In genomic region chr12:98653866-98654493, GRCh38 we compare ENCODE assay signal across 9 cellular contexts. TPM values are rescaled to one million over a fixed set of nuclear protein-coding genes. Genes with fewer than 3 reads are reported as not detected.
DNase-seq lines count a peak whose midpoint lies in the region; FAIRE-seq and TF ChIP-seq lines count a peak whose summit lies in the region.
"Had no signal": no experiment of that assay in that cellular context is flagged by ENCODE, and none has a peak within 500 bp of the region (broad histone marks: within the 10 kb centered on the region; RNA-seq: fewer than 3 reads in every experiment).

No MANE protein-coding gene starts in this region.

- no peaks in the 10 kb centered on the region for H3K79me2 ChIP-seq in OCI-LY3 (ENCODE audit: low read length)

- H3K9ac ChIP-seq in OCI-LY3 (ENCODE audit: low read length) = no peak overlapping the region
- H3K9ac ChIP-seq: BLaER1 treated with 17β-estradiol and CSF1 and Interleukin-3, amounts not matched to agents 10 nM and 100 nM had no signal

- TF ChIP-seq CTCF in OCI-LY3 (IDR thresholded peaks at IDR 0.05; ENCODE audit: low read depth, low read length) = peak; percentile 68

- DNase-seq in NCI-H1436 (lab: John Stamatoyannopoulos, UW) (peak; percentile 59), NCI-H1436 treated with DMSO at 0.1 percent for 48 hours (lab: John Stamatoyannopoulos, UW) (no peak), HTR-8/SVneo (ENCODE audit: insufficient read length, low spot score) (peak; percentile 32), dermis blood vessel endothelial cell (peak; percentile 77), myocyte (ENCODE audit: low read depth) (peak; percentile 69), ecto neural progenitor cell (ENCODE audit: low spot score) (no peak)
- no peak for DNase-seq in stimulated activated CD4-positive, alpha-beta T cell treated with anti-CD3 and anti-CD28 coated beads, Interleukin-4, amount 100 ng/mL, for 1 hour

- H3K4me3 ChIP-seq in OCI-LY3 (ENCODE audit: low read length) = no peak overlapping the region
- H3K4me3 ChIP-seq: BLaER1 treated with 17β-estradiol and CSF1 and Interleukin-3, amounts not matched to agents 10 nM and 100 nM had no signal

- peaks cover 5% of the 10 kb centered on the region; the same call in 1 of the 2 replicates for H3K4me1 ChIP-seq in OCI-LY3 (ENCODE audit: low read length)
- H3K4me1 ChIP-seq: BLaER1 treated with 17β-estradiol and CSF1 and Interleukin-3, amounts not matched to agents 10 nM and 100 nM had no signal

- H3K4me2 ChIP-seq in OCI-LY3 (ENCODE audit: low read length) = no peak overlapping the region
- H3K4me2 ChIP-seq: BLaER1 treated with 17β-estradiol and CSF1 and Interleukin-3, amounts not matched to agents 10 nM and 100 nM had no signal

- no peaks in the 10 kb centered on the region for H3K27me3 ChIP-seq in OCI-LY3 (ENCODE audit: low read depth, low read length)
- H3K27me3 ChIP-seq: BLaER1 treated with 17β-estradiol and CSF1 and Interleukin-3, amounts not matched to agents 10 nM and 100 nM had no signal

- peaks cover 28% of the 10 kb centered on the region for H3K36me3 ChIP-seq in OCI-LY3 (replicated peaks; ENCODE audit: low read depth, low read length)

- no peaks in the 10 kb centered on the region for H3K9me3 ChIP-seq in OCI-LY3 (ENCODE audit: insufficient read depth, low read length)
- H3K9me3 ChIP-seq: BLaER1 treated with 17β-estradiol and CSF1 and Interleukin-3, amounts not matched to agents 10 nM and 100 nM had no signal

- no peak overlapping the region for H3K27ac ChIP-seq in OCI-LY3 (ENCODE audit: low read length)
- H3K27ac ChIP-seq: BLaER1 treated with 17β-estradiol and CSF1 and Interleukin-3, amounts not matched to agents 10 nM and 100 nM had no signal

- no peak for FAIRE-seq in HTR-8/SVneo (lab: Jason Lieb, UNC)

- peaks cover 3% of the 10 kb centered on the region; the same call in 1 of the 2 replicates for H4K20me1 ChIP-seq in OCI-LY3 (ENCODE audit: insufficient read depth, low read length)

- H2AFZ ChIP-seq in OCI-LY3 (ENCODE audit: low read depth, low read length) = no peak overlapping the region

RNA-seq across cellular contexts. Expression of gene APAF1, which starts 8.9 kb away (rescaled TPM):
- total RNA-seq in dermis blood vessel endothelial cell = 29.1 and 37.3 TPM in 2 replicates
- total RNA-seq in myocyte = 11.3 and 17.7 TPM in 2 replicates
- 5.3 TPM for polyA plus RNA-seq in myocyte (2012)

RNA-seq across cellular contexts. Expression of gene IKBIP, which starts 9.4 kb away (rescaled TPM):
- total RNA-seq in dermis blood vessel endothelial cell (44.4 and 51.6 TPM in 2 replicates), myocyte (31.7 and 36.9 TPM in 2 replicates)
- polyA plus RNA-seq in myocyte (2012) = 24.7 TPM

Comparison
In these comparisons a context has a peak if more than half of its experiments do, and no peak if none do; other contexts are left out.
1. DNase-seq: peak in NCI-H1436 (single experiment), HTR-8/SVneo (single experiment), dermis blood vessel endothelial cell (single experiment) and myocyte (single experiment); none in NCI-H1436 treated with DMSO at 0.1 percent for 48 hours (single experiment), ecto neural progenitor cell (single experiment) and stimulated activated CD4-positive, alpha-beta T cell treated with anti-CD3 and anti-CD28 coated beads, Interleukin-4, amount 100 ng/mL, for 1 hour (single experiment).